In genomic region chr6:48449002-48449401, GRCh38 we compare ENCODE assay signal across 1 cellular context.
TF ChIP-seq lines count a peak whose summit lies in the region.

No MANE protein-coding gene starts in this region.

TF ChIP-seq in SK-N-SH, 30 proteins besides CTCF, POLR2A, EP300 and RAD21 (continued from another document):
- TF ChIP-seq, protein P1, sequence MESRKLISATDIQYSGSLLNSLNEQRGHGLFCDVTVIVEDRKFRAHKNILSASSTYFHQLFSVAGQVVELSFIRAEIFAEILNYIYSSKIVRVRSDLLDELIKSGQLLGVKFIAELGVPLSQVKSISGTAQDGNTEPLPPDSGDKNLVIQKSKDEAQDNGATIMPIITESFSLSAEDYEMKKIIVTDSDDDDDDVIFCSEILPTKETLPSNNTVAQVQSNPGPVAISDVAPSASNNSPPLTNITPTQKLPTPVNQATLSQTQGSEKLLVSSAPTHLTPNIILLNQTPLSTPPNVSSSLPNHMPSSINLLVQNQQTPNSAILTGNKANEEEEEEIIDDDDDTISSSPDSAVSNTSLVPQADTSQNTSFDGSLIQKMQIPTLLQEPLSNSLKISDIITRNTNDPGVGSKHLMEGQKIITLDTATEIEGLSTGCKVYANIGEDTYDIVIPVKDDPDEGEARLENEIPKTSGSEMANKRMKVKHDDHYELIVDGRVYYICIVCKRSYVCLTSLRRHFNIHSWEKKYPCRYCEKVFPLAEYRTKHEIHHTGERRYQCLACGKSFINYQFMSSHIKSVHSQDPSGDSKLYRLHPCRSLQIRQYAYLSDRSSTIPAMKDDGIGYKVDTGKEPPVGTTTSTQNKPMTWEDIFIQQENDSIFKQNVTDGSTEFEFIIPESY (IDR thresholded peaks at IDR 0.05; ENCODE audit: borderline replicate concordance, low read depth) = no peak
- no peak for TF ChIP-seq YY1 (IDR thresholded peaks at IDR 0.05; ENCODE audit: low read depth)
- no peak for TF ChIP-seq RXRA (IDR thresholded peaks at IDR 0.05; ENCODE audit: borderline replicate concordance, low read depth)
- no peak for TF ChIP-seq SMC3 (IDR thresholded peaks at IDR 0.05; ENCODE audit: low read depth, low read length)
- TF ChIP-seq MAX (IDR thresholded peaks at IDR 0.05; ENCODE audit: low read depth) = no peak
- no peak for TF ChIP-seq USF1 (IDR thresholded peaks at IDR 0.05; ENCODE audit: borderline replicate concordance, low read depth)
- no peak for TF ChIP-seq JUND (IDR thresholded peaks at IDR 0.05)
- TF ChIP-seq NRF1 (IDR thresholded peaks at IDR 0.05; ENCODE audit: low read depth, low read length) = no peak
